Comparison of ENCODE assay signal across 8 cellular contexts in the genomic region with DNA sequence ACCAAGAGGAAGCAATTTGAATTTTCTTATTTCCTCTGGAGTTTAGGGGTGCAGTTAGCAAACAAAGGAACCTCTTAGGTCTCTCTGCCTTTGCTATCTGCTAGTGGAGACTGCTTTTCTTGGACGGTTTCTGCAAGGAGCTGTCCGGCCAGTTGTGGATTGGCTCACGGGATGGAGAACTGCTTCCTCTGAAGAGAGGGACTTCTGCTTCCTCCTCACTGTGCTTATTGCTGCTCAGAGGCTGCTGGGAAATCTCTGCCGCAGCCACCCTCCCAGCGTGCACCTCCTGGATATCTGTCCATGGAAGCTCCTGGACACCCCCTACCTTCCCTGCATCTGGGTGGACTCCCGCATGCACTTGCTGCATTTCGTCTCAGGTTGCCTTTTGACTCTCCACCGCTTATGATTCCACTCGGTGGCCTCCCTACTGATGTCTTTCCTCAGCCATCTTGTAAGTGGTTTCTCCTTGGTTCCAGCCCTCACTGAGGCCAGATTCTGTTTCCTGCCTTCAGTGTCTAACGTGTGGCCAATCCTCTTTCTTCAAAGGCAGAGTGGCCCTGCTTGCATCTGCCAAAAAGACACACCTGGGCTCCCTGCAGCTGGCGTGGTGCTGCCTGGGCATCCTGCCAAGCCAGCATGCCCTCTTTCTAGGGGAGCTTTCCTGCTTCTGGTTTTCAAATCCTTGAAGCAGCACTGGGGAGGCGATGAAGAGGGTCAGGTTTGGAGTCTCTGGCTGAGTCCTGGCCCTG.
DNase-seq lines count a peak whose midpoint lies in the region; ATAC-seq and TF ChIP-seq lines count a peak whose summit lies in the region.

No MANE protein-coding gene starts in this region.

- ATAC-seq in CD8-positive, alpha-beta T cell: no peak
- peak; percentile 36 for ATAC-seq in GM21529 (IDR thresholded peaks at IDR 0.05; ENCODE audit: unreplicated experiment)
- peak; percentile 48 to 72 for ATAC-seq in left cardiac atrium
- ATAC-seq in HG03196 (IDR thresholded peaks at IDR 0.05; ENCODE audit: unreplicated experiment): no peak

- H3K4me3 ChIP-seq in CD8-positive, alpha-beta T cell (ENCODE audit: low read depth, low read length): no peak overlapping the region
- H3K4me3 ChIP-seq in trophoblast cell (ENCODE audit: low read depth, low read length): no peak overlapping the region

- no peak overlapping the region for H4K91ac ChIP-seq in trophoblast cell (ENCODE audit: low read depth, low read length)

- H2BK5ac ChIP-seq in trophoblast cell (ENCODE audit: low read depth, low read length, poor library complexity): no peak overlapping the region

- WGBS in trophoblast cell (ENCODE audit: extremely low coverage, insufficient coverage, insufficient read length): no CpG with 5 or more reads among the region's 12 CpGs

- H3K27me3 Mint-ChIP-seq in CD8-positive, alpha-beta T cell (ENCODE audit: low read depth): no peaks in the 10 kb centered on the region

- no peak overlapping the region for H2BK120ac ChIP-seq in trophoblast cell (ENCODE audit: insufficient read depth, low read length, poor library complexity)

- intact Hi-C loops in CD8-positive, alpha-beta T cell (cut with DNase I, micrococcal nuclease): no loop called here
- intact Hi-C loops in left cardiac atrium (cut with DNase I): no loop called here

- H3K4me2 ChIP-seq in trophoblast cell (ENCODE audit: low read length): no peak overlapping the region

- H2BK12ac ChIP-seq in trophoblast cell (ENCODE audit: low read length): no peak overlapping the region

- no peak overlapping the region for H2AK5ac ChIP-seq in trophoblast cell (ENCODE audit: low read length)

- no peak overlapping the region for H2AFZ ChIP-seq in trophoblast cell (ENCODE audit: insufficient read depth, low read length, poor library complexity)

- POLR2A ChIA-PET in CD8-positive, alpha-beta T cell (lab: Charles Lee): no interaction called here

- no peak overlapping the region for H4K8ac ChIP-seq in trophoblast cell (ENCODE audit: low read depth, low read length)

- H3K4me1 ChIP-seq in CD8-positive, alpha-beta T cell (ENCODE audit: insufficient read depth, low read length): peaks cover 15% of the 10 kb centered on the region
- no peaks in the 10 kb centered on the region for H3K4me1 ChIP-seq in trophoblast cell (ENCODE audit: control insufficient read depth in 1 of 2, insufficient read depth in 2 of 2, low read length in 2 of 2)

- H3K4me1 Mint-ChIP-seq in CD8-positive, alpha-beta T cell (ENCODE audit: low read depth): peaks cover 37% of the 10 kb centered on the region

- no peak for DNase-seq in CD8-positive, alpha-beta T cell
- DNase-seq in NCI-H748 treated with DMSO at 0.1 percent for 48 hours (lab: John Stamatoyannopoulos, UW): peak; percentile 23
- DNase-seq in left cardiac atrium: no peak
- DNase-seq in AG20443 (ENCODE audit: low spot score): no peak
- no peak for DNase-seq in trophoblast cell
- DNase-seq in GM03348 (ENCODE audit: low spot score): no peak

- H3K27ac ChIP-seq in CD8-positive, alpha-beta T cell (ENCODE audit: low read depth, low read length): no peak overlapping the region
- no peak overlapping the region for H3K27ac ChIP-seq in trophoblast cell (ENCODE audit: low read depth, low read length)

- peak overlapping the region; percentile 42 for H3K27ac Mint-ChIP-seq in CD8-positive, alpha-beta T cell

- H3K9me3 Mint-ChIP-seq in CD8-positive, alpha-beta T cell: peaks cover 4% of the 10 kb centered on the region

- H4K12ac ChIP-seq in trophoblast cell (ENCODE audit: low read depth, low read length): no peak overlapping the region

- no peak overlapping the region for H3K18ac ChIP-seq in trophoblast cell (ENCODE audit: low read length)

- H3K4ac ChIP-seq in trophoblast cell (ENCODE audit: low read depth, low read length): no peak overlapping the region

- H3K4me3 Mint-ChIP-seq in CD8-positive, alpha-beta T cell: no peak overlapping the region

- CTCF ChIA-PET in CD8-positive, alpha-beta T cell (lab: Charles Lee): interaction anchor here (0.7 to 1.2 kb wide), 2 partner anchors 10 to 25 kb away, joined by 3 read pairs; no protein-coding TSS in a partner anchor

- no peaks in the 10 kb centered on the region for H3K9me3 ChIP-seq in CD8-positive, alpha-beta T cell (ENCODE audit: low read length)
- peaks cover 4% of the 10 kb centered on the region for H3K9me3 ChIP-seq in trophoblast cell (ENCODE audit: insufficient read depth, low read depth, low read length)

- H3K79me1 ChIP-seq in trophoblast cell (ENCODE audit: low read length): no peaks in the 10 kb centered on the region

- no peaks in the 10 kb centered on the region for H3K36me3 ChIP-seq in CD8-positive, alpha-beta T cell (ENCODE audit: insufficient read depth, low read length)
- no peaks in the 10 kb centered on the region for H3K36me3 ChIP-seq in trophoblast cell (ENCODE audit: control insufficient read depth in 1 of 2, insufficient read depth in 2 of 2, low read length in 2 of 2)

- H3K79me2 ChIP-seq in trophoblast cell (ENCODE audit: control insufficient read depth, insufficient read depth, low read length, poor library complexity): no peaks in the 10 kb centered on the region

- TF ChIP-seq CTCF in CD8-positive, alpha-beta T cell (IDR thresholded peaks at IDR 0.05): no peak

- H3K9ac ChIP-seq in trophoblast cell (ENCODE audit: low read length): no peak overlapping the region

- no peak overlapping the region for H3K23ac ChIP-seq in trophoblast cell (ENCODE audit: low read length)

- peaks cover 18% of the 10 kb centered on the region for H3K36me3 Mint-ChIP-seq in CD8-positive, alpha-beta T cell

- H3K27me3 ChIP-seq in CD8-positive, alpha-beta T cell (ENCODE audit: insufficient read depth, low read length): no peaks in the 10 kb centered on the region
- H3K27me3 ChIP-seq in trophoblast cell (ENCODE audit: insufficient read depth, low read length): no peaks in the 10 kb centered on the region

- no peak overlapping the region for H3K14ac ChIP-seq in trophoblast cell (ENCODE audit: low read length)

Comparison
In these comparisons a context has a peak if more than half of its experiments do, and no peak if none do; other contexts are left out.
1. ATAC-seq: peak in GM21529 (single experiment) and left cardiac atrium (2 of 2); none in CD8-positive, alpha-beta T cell (single experiment) and HG03196 (single experiment).